1 cellular context compared by ENCODE assay signal in genomic region chr20:62876826-62877728, GRCh38.
TF ChIP-seq lines count a peak whose summit lies in the region.

No MANE protein-coding gene starts in this region.

TF ChIP-seq in HepG2, 621 proteins besides CTCF, POLR2A, EP300 and RAD21 (continued from another document and continues in another):
- TF ChIP-seq ZNF646 (CRISPR knock-in tag; IDR thresholded peaks at IDR 0.05) (no peak), BCLAF1 (IDR thresholded peaks at IDR 0.05) (no peak), RXRB (CRISPR knock-in tag; IDR thresholded peaks at IDR 0.05; ENCODE audit: borderline replicate concordance) (0 out of 2 replicates have a peak, but pooled peaks have one; percentile 60), ZNF792 (CRISPR knock-in tag; IDR thresholded peaks at IDR 0.05) (no peak), MYC (CRISPR knock-in tag; IDR thresholded peaks at IDR 0.05; ENCODE audit: borderline replicate concordance) (peak; percentile 21; the same call in 1 of the 2 replicates), ZNF609 (CRISPR knock-in tag; IDR thresholded peaks at IDR 0.05; ENCODE audit: borderline replicate concordance) (no peak), ZNF441 (CRISPR knock-in tag; IDR thresholded peaks at IDR 0.05; ENCODE audit: borderline replicate concordance) (peak; percentile 66; the same call in 1 of the 2 replicates), GZF1 (CRISPR knock-in tag; IDR thresholded peaks at IDR 0.05) (0 out of 2 replicates have a peak, but pooled peaks have one; percentile 52), ZBTB2 (CRISPR knock-in tag; IDR thresholded peaks at IDR 0.05; ENCODE audit: low read depth) (no peak), ZNF574 (CRISPR knock-in tag; IDR thresholded peaks at IDR 0.05) (no peak; the same call in 1 of the 2 replicates), MAX (IDR thresholded peaks at IDR 0.05) (0 out of 2 replicates have a peak, but pooled peaks have one; percentile 30), ZBED4 (CRISPR knock-in tag; IDR thresholded peaks at IDR 0.05; ENCODE audit: borderline replicate concordance) (no peak), HMGA1 (CRISPR knock-in tag; conservative IDR thresholded peaks at IDR 0.05) (no peak), CEBPG (CRISPR knock-in tag; IDR thresholded peaks at IDR 0.05) (no peak), NFYC (CRISPR knock-in tag; IDR thresholded peaks at IDR 0.05) (no peak), YY1 (IDR thresholded peaks at IDR 0.05; ENCODE audit: insufficient read depth, insufficient replicate concordance, low read depth, low read length) (peak; percentile 10), ZFAT (CRISPR knock-in tag; conservative IDR thresholded peaks at IDR 0.05) (no peak), ZNF567 (CRISPR knock-in tag; IDR thresholded peaks at IDR 0.05; ENCODE audit: borderline replicate concordance) (no peak), HDAC6 (IDR thresholded peaks at IDR 0.05; ENCODE audit: low read depth, low read length) (no peak), HDAC2 (CRISPR knock-in tag; IDR thresholded peaks at IDR 0.05) (peak; percentile 41; the same call in 1 of the 2 replicates), EZH2 (conservative IDR thresholded peaks at IDR 0.05; ENCODE audit: low read depth, low read length) (no peak), TCF12 (IDR thresholded peaks at IDR 0.05) (no peak), TCF12 (CRISPR knock-in tag; IDR thresholded peaks at IDR 0.05) (no peak; the same call in 1 of the 2 replicates), SNAPC2 (CRISPR knock-in tag; IDR thresholded peaks at IDR 0.05) (no peak), LBX2 (CRISPR knock-in tag; IDR thresholded peaks at IDR 0.05; ENCODE audit: borderline replicate concordance) (peak; percentile 56; the same call in 1 of the 2 replicates), FOXO1 (CRISPR knock-in tag; IDR thresholded peaks at IDR 0.05) (no peak; the same call in 1 of the 2 replicates), SMARCC2 (IDR thresholded peaks at IDR 0.05) (no peak), SSRP1 (CRISPR knock-in tag; IDR thresholded peaks at IDR 0.05) (no peak), MED8 (CRISPR knock-in tag; IDR thresholded peaks at IDR 0.05; ENCODE audit: insufficient replicate concordance) (no peak)
